Comparison of ENCODE assay signal across 8 cellular contexts in the genomic region with DNA sequence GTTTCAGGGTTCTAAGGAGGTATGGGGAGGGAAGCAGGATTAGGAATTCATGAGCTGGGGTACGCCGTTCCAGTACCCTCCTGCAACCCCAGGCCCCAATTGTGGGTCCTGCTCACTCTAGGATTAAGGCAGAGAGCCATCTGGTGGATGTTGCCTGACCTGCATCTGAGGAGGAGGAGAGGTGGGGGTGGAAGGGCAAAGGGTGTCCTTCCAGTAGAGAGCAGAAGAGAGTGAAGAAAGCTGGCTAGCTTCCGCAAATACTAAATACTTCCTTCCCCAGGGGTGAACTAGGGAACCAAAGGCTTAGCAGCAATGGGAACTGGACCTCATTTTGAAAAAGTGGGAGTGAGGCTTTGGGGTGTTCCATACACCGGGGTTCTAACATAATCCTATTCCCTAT. TPM values are rescaled to one million over a fixed set of nuclear protein-coding genes. Genes with fewer than 3 reads are reported as not detected.
DNase-seq lines count a peak whose midpoint lies in the region; ATAC-seq, FAIRE-seq and TF ChIP-seq lines count a peak whose summit lies in the region.

No MANE protein-coding gene starts in this region.

- no peaks in the 10 kb centered on the region for H3K4me1 ChIP-seq in CD4-positive, alpha-beta memory T cell (ENCODE audit: insufficient read depth, low read length)
- H3K4me1 ChIP-seq in endothelial cell of umbilical vein (ENCODE audit: control insufficient read depth, extremely low read depth, insufficient read depth, low read length) (peaks cover 3% of the 10 kb centered on the region), mucosa of rectum (ENCODE audit: control insufficient read depth in 2 of 2, insufficient read depth in 2 of 2, low read length in 2 of 2) (peaks cover 7 to 8% of the 10 kb centered on the region in 2 donors)

- peaks cover 19% of the 10 kb centered on the region for H3K36me3 ChIP-seq in CD4-positive, alpha-beta memory T cell (ENCODE audit: insufficient read depth, low read length)
- H3K36me3 ChIP-seq in endothelial cell of umbilical vein (ENCODE audit: control insufficient read depth in 2 of 2, extremely low read depth in 1 of 2, insufficient read depth in 2 of 2, low read length in 2 of 2) (peaks cover 0 to 4% of the 10 kb centered on the region in 2 experiments), mucosa of rectum (ENCODE audit: control insufficient read depth in 2 of 2, insufficient read depth in 2 of 2, low read length in 2 of 2) (peaks cover 28 to 37% of the 10 kb centered on the region in 2 donors)

- no peaks in the 10 kb centered on the region for H3K9me3 ChIP-seq in CD4-positive, alpha-beta memory T cell (ENCODE audit: control insufficient read depth in 1 of 2, low read length in 2 of 2)
- H3K9me3 ChIP-seq in endothelial cell of umbilical vein (replicated peaks; ENCODE audit: control insufficient read depth, insufficient read depth, low read length) (no peaks in the 10 kb centered on the region), mucosa of rectum (ENCODE audit: control insufficient read depth in 2 of 2, low read length in 2 of 2) (no peaks in the 10 kb centered on the region)

- H2AFZ ChIP-seq in endothelial cell of umbilical vein (ENCODE audit: low read depth, low read length) = no peak overlapping the region

- H3K9me3 Mint-ChIP-seq in CD4-positive, alpha-beta memory T cell = no peaks in the 10 kb centered on the region

- peak; percentile 84 to 87 for TF ChIP-seq CTCF in endothelial cell of umbilical vein (IDR thresholded peaks at IDR 0.05; ENCODE audit: extremely low read depth in 1 of 2, insufficient read depth in 1 of 2, low read depth in 1 of 2, low read length in 2 of 2)

- no peak overlapping the region for H3K4me2 ChIP-seq in endothelial cell of umbilical vein (ENCODE audit: insufficient read depth, low read length)

- POLR2A ChIA-PET in CD4-positive, alpha-beta memory T cell (lab: Charles Lee; ENCODE audit: partially characterized antibody) = interaction anchor here (0.8 to 3.2 kb wide), 8 partner anchors 8 to 113 kb away, joined by 3 to 29 read pairs (median 3); no protein-coding TSS in a partner anchor
- POLR2A ChIA-PET in HEK293T (lab: Yijun Ruan, JAX) = interaction anchor here (1.2 to 1.5 kb wide), 3 partner anchors 17 to 66 kb away, joined by 3 to 11 read pairs (median 5); a partner anchor contains a TSS
- POLR2A ChIA-PET in endothelial cell of umbilical vein (lab: Charles Lee) = no interaction called here

- BruUV-seq in endothelial cell of umbilical vein (replicated peaks; lab: Mats Ljungman, UMichigan) = no TSS peak

- no peaks in the 10 kb centered on the region for H4K20me1 ChIP-seq in endothelial cell of umbilical vein (replicated peaks; ENCODE audit: control insufficient read depth, extremely low read depth, insufficient read depth, low read length)

- peaks cover 0 to 28% of the 10 kb centered on the region in 2 donors for H3K36me3 Mint-ChIP-seq in CD4-positive, alpha-beta memory T cell

- H3K27ac Mint-ChIP-seq in CD4-positive, alpha-beta memory T cell = peak overlapping the region; percentile 10 to 91 (median 81)

- ATAC-seq in GM21381 (IDR thresholded peaks at IDR 0.05; ENCODE audit: unreplicated experiment) = no peak

- intact Hi-C loops in CD4-positive, alpha-beta memory T cell (cut with micrococcal nuclease) = loop anchor here (1.0 kb wide), 3 partner anchors 51 to 114 kb away; no protein-coding TSS in a partner anchor
- intact Hi-C loops in endothelial cell of umbilical vein (cut with micrococcal nuclease) = loop anchor here (1.0 kb wide), 2 partner anchors 11 to 66 kb away; a partner anchor contains a TSS

- no peaks in the 10 kb centered on the region for H3K27me3 Mint-ChIP-seq in CD4-positive, alpha-beta memory T cell

- dilution Hi-C loops in endothelial cell of umbilical vein (cut with MboI; ENCODE audit: extremely low pct_ligation_motif_present, low sequenced_read_pairs) = no loop called here

- H3K79me2 ChIP-seq in endothelial cell of umbilical vein (ENCODE audit: control insufficient read depth, insufficient read depth, low read length) = no peaks in the 10 kb centered on the region

- H3K9me1 ChIP-seq in endothelial cell of umbilical vein (replicated peaks; ENCODE audit: control insufficient read depth, extremely low read depth, insufficient read depth, low read length) = no peaks in the 10 kb centered on the region

- TF ChIP-seq POLR2A in endothelial cell of umbilical vein (IDR thresholded peaks at IDR 0.05; ENCODE audit: low read depth, low read length) = no peak

- peaks cover 4 to 11% (median 9%) of the 10 kb centered on the region in 4 donors for H3K4me1 Mint-ChIP-seq in CD4-positive, alpha-beta memory T cell

- no peak overlapping the region for H3K4me3 ChIP-seq in CD4-positive, alpha-beta memory T cell (ENCODE audit: low read length in 2 of 2)
- H3K4me3 ChIP-seq in endothelial cell of umbilical vein (replicated peaks in 1 of 3; ENCODE audit: insufficient read depth in 1 of 3, low read depth in 1 of 3, low read length in 3 of 3) = no peak overlapping the region
- H3K4me3 ChIP-seq in mucosa of rectum (ENCODE audit: low read length in 2 of 2) = no peak overlapping the region

- CTCF ChIA-PET in CD4-positive, alpha-beta memory T cell (lab: Charles Lee; ENCODE audit: partially characterized antibody) = interaction anchor here (0.8 to 9.1 kb wide), 25 partner anchors 10 to 339 kb away, joined by 3 to 352 read pairs (median 6); a partner anchor contains a TSS
- CTCF ChIA-PET in HEK293T (lab: Yijun Ruan, JAX) (interaction anchor here (0.6 to 4.0 kb wide), 10 partner anchors 9 to 82 kb away, joined by 3 to 38 read pairs (median 4); no protein-coding TSS in a partner anchor), endothelial cell of umbilical vein (lab: Charles Lee) (interaction anchor here (0.5 to 7.8 kb wide), 30 partner anchors 9 to 340 kb away, joined by 3 to 402 read pairs (median 5); a partner anchor contains a TSS)

- H3K9ac ChIP-seq in endothelial cell of umbilical vein (replicated peaks; ENCODE audit: extremely low read depth, insufficient read depth, low read length) (no peak overlapping the region), mucosa of rectum (ENCODE audit: low read depth in 1 of 2, low read length in 2 of 2) (peak overlapping the region in 1 of 2 donors; percentile 34)

- no peak overlapping the region for H3K27ac ChIP-seq in CD4-positive, alpha-beta memory T cell (ENCODE audit: low read depth, low read length)
- H3K27ac ChIP-seq in endothelial cell of umbilical vein (ENCODE audit: insufficient read depth, low read depth, low read length) = no peak overlapping the region
- H3K27ac ChIP-seq in mucosa of rectum (ENCODE audit: low read depth in 2 of 2, low read length in 2 of 2) = peak overlapping the region; percentile 7 to 50

- no peaks in the 10 kb centered on the region for H3K27me3 ChIP-seq in CD4-positive, alpha-beta memory T cell (ENCODE audit: insufficient read depth, low read length)
- H3K27me3 ChIP-seq in endothelial cell of umbilical vein (ENCODE audit: control insufficient read depth in 2 of 2, insufficient read depth in 2 of 2, low read length in 2 of 2) = no peaks in the 10 kb centered on the region
- H3K27me3 ChIP-seq in mucosa of rectum (ENCODE audit: control insufficient read depth in 2 of 2, insufficient read depth in 2 of 2, low read length in 2 of 2) = no peaks in the 10 kb centered on the region

- H3K4me3 Mint-ChIP-seq in CD4-positive, alpha-beta memory T cell = no peak overlapping the region

- peak; percentile 81 for FAIRE-seq in endothelial cell of umbilical vein (lab: Jason Lieb, UNC)

- DNase-seq in CD4-positive, alpha-beta memory T cell = peak; percentile 57 to 80 (median 66)
- peak; percentile 73 for DNase-seq in HEK293T (ENCODE audit: extremely low spot score)
- peak; percentile 85 to 91 for DNase-seq in NOMO-1 (lab: John Stamatoyannopoulos, UW; ENCODE audit: unreplicated experiment in 2 of 2)
- peak; percentile 26 for DNase-seq in activated CD8-positive, alpha-beta memory T cell treated with anti-CD3 and anti-CD28 coated beads, Interleukin-2, amount 50 U/mL, for 24 hours (ENCODE audit: extremely low read depth)
- peak; percentile 73 for DNase-seq in endothelial cell of umbilical vein (ENCODE audit: low read depth, low spot score)
- DNase-seq in stimulated activated naive CD4-positive, alpha-beta T cell treated with Interleukin-2 at 50 U/mL for 16 hours (lab: John Stamatoyannopoulos, UW) = peak; percentile 41

RNA-seq across cellular contexts. Expression of a gene that starts 10.6 kb away (rescaled TPM):
- total RNA-seq in CD4-positive, alpha-beta memory T cell = 1 to 10 TPM; 4.2 to 4.5 TPM
- 1 to 10 TPM; 4.0 to 5.3 TPM for polyA plus RNA-seq in CD4-positive, alpha-beta memory T cell
- 3.8 and 6.1 TPM in 2 replicates for total RNA-seq in endothelial cell of umbilical vein
- 3.5 and 4.4 TPM in 2 replicates for polyA plus RNA-seq in endothelial cell of umbilical vein
- 4.7 and 6.3 TPM in 2 replicates for polyA plus RNA-seq in endothelial cell of umbilical vein (2011; cell fraction: cytosol; rRNA removed)
- polyA plus RNA-seq in endothelial cell of umbilical vein (2011; cell fraction: nucleus; rRNA removed) = 4.0 and 5.5 TPM in 2 replicates
- polyA plus RNA-seq in endothelial cell of umbilical vein (2012) = 5.2 and 6.5 TPM in 2 replicates
- polyA minus RNA-seq in endothelial cell of umbilical vein = 7.5 and 9.1 TPM in 2 replicates
- polyA minus RNA-seq in endothelial cell of umbilical vein (2011; cell fraction: cytosol; rRNA and poly(A)+ RNA removed) = 4.3 TPM
- 1.3 and 2.6 TPM in 2 replicates for polyA minus RNA-seq in endothelial cell of umbilical vein (2011; cell fraction: nucleus; rRNA and poly(A)+ RNA removed)

RNA-seq across cellular contexts. Expression of a gene that starts 10.9 kb away (rescaled TPM):
- total RNA-seq in CD4-positive, alpha-beta memory T cell = 100 to 1,000 TPM; 376 to 380 TPM
- 100 to 1,000 TPM in 1 of 2 donors, 1 to 10 TPM in 1; 4.0 to 100 TPM for polyA plus RNA-seq in CD4-positive, alpha-beta memory T cell
- total RNA-seq in endothelial cell of umbilical vein = 164 and 168 TPM in 2 replicates
- 120 and 121 TPM in 2 replicates for polyA plus RNA-seq in endothelial cell of umbilical vein
- 87.0 and 100 TPM in 2 replicates for polyA plus RNA-seq in endothelial cell of umbilical vein (2011; cell fraction: cytosol; rRNA removed)
- polyA plus RNA-seq in endothelial cell of umbilical vein (2011; cell fraction: nucleus; rRNA removed) = 431 and 446 TPM in 2 replicates
- polyA plus RNA-seq in endothelial cell of umbilical vein (2012) = 88.8 and 93.2 TPM in 2 replicates
- polyA minus RNA-seq in endothelial cell of umbilical vein = 278 and 288 TPM in 2 replicates
- polyA minus RNA-seq in endothelial cell of umbilical vein (2011; cell fraction: cytosol; rRNA and poly(A)+ RNA removed) = 121 TPM
- polyA minus RNA-seq in endothelial cell of umbilical vein (2011; cell fraction: nucleus; rRNA and poly(A)+ RNA removed) = 210 and 252 TPM in 2 replicates

RNA-seq across cellular contexts. Expression of a gene that starts 11.8 kb away (rescaled TPM):
- 10 to 100 TPM; 66.8 to 68.6 TPM for total RNA-seq in CD4-positive, alpha-beta memory T cell
- polyA plus RNA-seq in CD4-positive, alpha-beta memory T cell = 100 to 1,000 TPM in 1 of 2 donors, 10 to 100 TPM in 1; 77.5 to 105 TPM
- 91.1 and 95.1 TPM in 2 replicates for total RNA-seq in endothelial cell of umbilical vein
- polyA plus RNA-seq in endothelial cell of umbilical vein = 174 and 214 TPM in 2 replicates
- 161 and 169 TPM in 2 replicates for polyA plus RNA-seq in endothelial cell of umbilical vein (2011; cell fraction: cytosol; rRNA removed)
- polyA plus RNA-seq in endothelial cell of umbilical vein (2011; cell fraction: nucleus; rRNA removed) = 71.7 and 89.6 TPM in 2 replicates
- 131 and 133 TPM in 2 replicates for polyA plus RNA-seq in endothelial cell of umbilical vein (2012)
- 127 and 132 TPM in 2 replicates for polyA minus RNA-seq in endothelial cell of umbilical vein
- 108 TPM for polyA minus RNA-seq in endothelial cell of umbilical vein (2011; cell fraction: cytosol; rRNA and poly(A)+ RNA removed)
- polyA minus RNA-seq in endothelial cell of umbilical vein (2011; cell fraction: nucleus; rRNA and poly(A)+ RNA removed) = 50.9 and 54.2 TPM in 2 replicates

RNA-seq across cellular contexts. Expression of a gene that starts 14.4 kb away (rescaled TPM):
- total RNA-seq in CD4-positive, alpha-beta memory T cell = not detected
- polyA plus RNA-seq in CD4-positive, alpha-beta memory T cell = not detected
- total RNA-seq in endothelial cell of umbilical vein = not detected in 2 replicates
- polyA plus RNA-seq in endothelial cell of umbilical vein = 0.08 TPM in 1 of 2 replicates, not detected in the other
- polyA plus RNA-seq in endothelial cell of umbilical vein (2011; cell fraction: cytosol; rRNA removed) = not detected in 2 replicates
- not detected in 2 replicates for polyA plus RNA-seq in endothelial cell of umbilical vein (2011; cell fraction: nucleus; rRNA removed)
- polyA plus RNA-seq in endothelial cell of umbilical vein (2012) = not detected in 2 replicates
- polyA minus RNA-seq in endothelial cell of umbilical vein = not detected in 2 replicates
- not detected for polyA minus RNA-seq in endothelial cell of umbilical vein (2011; cell fraction: cytosol; rRNA and poly(A)+ RNA removed)
- polyA minus RNA-seq in endothelial cell of umbilical vein (2011; cell fraction: nucleus; rRNA and poly(A)+ RNA removed) = not detected in 2 replicates

RNA-seq across cellular contexts. Expression of a gene that starts 21.2 kb away (rescaled TPM):
- total RNA-seq in CD4-positive, alpha-beta memory T cell = 10 to 100 TPM; 38.6 to 40.2 TPM
- 100 to 1,000 TPM in 1 of 2 donors, 10 to 100 TPM in 1; 84.5 to 105 TPM for polyA plus RNA-seq in CD4-positive, alpha-beta memory T cell
- 67.0 and 72.4 TPM in 2 replicates for total RNA-seq in endothelial cell of umbilical vein
- 52.0 and 70.5 TPM in 2 replicates for polyA plus RNA-seq in endothelial cell of umbilical vein
- polyA plus RNA-seq in endothelial cell of umbilical vein (2011; cell fraction: cytosol; rRNA removed) = 91.5 and 121 TPM in 2 replicates
- 44.9 and 59.6 TPM in 2 replicates for polyA plus RNA-seq in endothelial cell of umbilical vein (2011; cell fraction: nucleus; rRNA removed)
- polyA plus RNA-seq in endothelial cell of umbilical vein (2012) = 62.1 and 84.8 TPM in 2 replicates
- 37.0 and 39.0 TPM in 2 replicates for polyA minus RNA-seq in endothelial cell of umbilical vein
- polyA minus RNA-seq in endothelial cell of umbilical vein (2011; cell fraction: cytosol; rRNA and poly(A)+ RNA removed) = 26.0 TPM
- 13.9 and 18.7 TPM in 2 replicates for polyA minus RNA-seq in endothelial cell of umbilical vein (2011; cell fraction: nucleus; rRNA and poly(A)+ RNA removed)

Comparison
In these comparisons a context has a peak if more than half of its experiments do, and no peak if none do; other contexts are left out.
1. DNase-seq: peak in every context shown above with its lines; median percentile 88 in NOMO-1; 73 in HEK293T; 73 in endothelial cell of umbilical vein; 66 in CD4-positive, alpha-beta memory T cell; 41 in stimulated activated naive CD4-positive, alpha-beta T cell treated with Interleukin-2 at 50 U/mL for 16 hours; 26 in activated CD8-positive, alpha-beta memory T cell treated with anti-CD3 and anti-CD28 coated beads, Interleukin-2, amount 50 U/mL, for 24 hours.
2. H3K27ac ChIP-seq: peak in mucosa of rectum (2 of 2); none in CD4-positive, alpha-beta memory T cell (single experiment) and endothelial cell of umbilical vein (single experiment).